ENCODE assay signal across 11 cellular contexts in genomic region chr17:17120716-17121115, GRCh38.
DNase-seq lines count a peak whose midpoint lies in the region; ATAC-seq lines count a peak whose summit lies in the region.
"Had no signal": no experiment of that assay in that cellular context is flagged by ENCODE, and none has a peak within 500 bp of the region (broad histone marks: within the 10 kb centered on the region; RNA-seq: fewer than 3 reads in every experiment).

No MANE protein-coding gene starts in this region.

- H3K9me3 ChIP-seq in KOPT-K1 (ENCODE audit: insufficient read depth, low read length, poor library complexity, severe bottlenecking): no peaks in the 10 kb centered on the region
- no peaks in the 10 kb centered on the region for H3K9me3 ChIP-seq in effector memory CD4-positive, alpha-beta T cell (ENCODE audit: control insufficient read depth, low read length)
- H3K9me3 ChIP-seq: pancreas had no signal

- H2AFZ ChIP-seq in ACC112 (ENCODE audit: low read length, unreplicated experiment): no peak overlapping the region

- H3K36me3 Mint-ChIP-seq in naive thymus-derived CD8-positive, alpha-beta T cell: no peaks in the 10 kb centered on the region

- H3K4me3 ChIP-seq in ACC112 (ENCODE audit: low read depth, low read length): no peak overlapping the region
- H3K4me3 ChIP-seq in effector memory CD4-positive, alpha-beta T cell (ENCODE audit: insufficient read depth, low read depth, low read length, poor library complexity, severe bottlenecking): no peak overlapping the region
- H3K4me3 ChIP-seq: pancreas had no signal

- no peaks in the 10 kb centered on the region for H3K27me3 Mint-ChIP-seq in naive thymus-derived CD8-positive, alpha-beta T cell

- peaks cover 86% of the 10 kb centered on the region for H3K79me2 ChIP-seq in ACC112 (ENCODE audit: control insufficient read depth, insufficient read depth, low read length, unreplicated experiment)

- peak overlapping the region in 5 of 10 donors; percentile 10 to 67 (median 43) for H3K4me3 Mint-ChIP-seq in naive thymus-derived CD8-positive, alpha-beta T cell

- peaks cover 51 to 93% (median 89%) of the 10 kb centered on the region in 4 donors for H3K4me1 Mint-ChIP-seq in naive thymus-derived CD8-positive, alpha-beta T cell

- DNase-seq in effector memory CD4-positive, alpha-beta T cell: no peak
- no peak for DNase-seq in naive thymus-derived CD8-positive, alpha-beta T cell
- no peak for DNase-seq in stimulated activated CD4-positive, alpha-beta T cell treated with anti-CD3 and anti-CD28 coated beads, Interleukin-2, amount 100 ng/mL, for 24 hours
- DNase-seq in DMS79 (lab: John Stamatoyannopoulos, UW): no peak
- DNase-seq: NCI-H524 treated with DMSO at 0.1 percent for 48 hours, T-helper 9 cell had no signal

- peak overlapping the region; percentile 55 to 95 (median 88) for H3K27ac Mint-ChIP-seq in naive thymus-derived CD8-positive, alpha-beta T cell

- H3K36me3 ChIP-seq in ACC112 (ENCODE audit: insufficient read depth, low read length) (no peaks in the 10 kb centered on the region), KOPT-K1 (ENCODE audit: insufficient read depth, low read length) (no peaks in the 10 kb centered on the region)
- no peaks in the 10 kb centered on the region for H3K36me3 ChIP-seq in effector memory CD4-positive, alpha-beta T cell (ENCODE audit: control insufficient read depth, insufficient read depth, low read length)
- H3K36me3 ChIP-seq: pancreas had no signal

- H3K27ac ChIP-seq in ACC112 (ENCODE audit: low read depth, low read length) (peak overlapping the region; percentile 26; the same call in 1 of the 2 replicates), KOPT-K1 (ENCODE audit: low read depth, low read length, poor library complexity, severe bottlenecking) (peak overlapping the region; percentile 33)
- peak overlapping the region; percentile 75 for H3K27ac ChIP-seq in effector memory CD4-positive, alpha-beta T cell (ENCODE audit: insufficient read depth, low read length, poor library complexity, severe bottlenecking)

- no peaks in the 10 kb centered on the region for H3K9me3 Mint-ChIP-seq in naive thymus-derived CD8-positive, alpha-beta T cell

- ATAC-seq in naive thymus-derived CD8-positive, alpha-beta T cell: peak in 1 of 2 donors; percentile 18
- ATAC-seq in HG02642 (IDR thresholded peaks at IDR 0.05; ENCODE audit: poor library complexity, unreplicated experiment) (no peak), HG02678 (IDR thresholded peaks at IDR 0.05; ENCODE audit: unreplicated experiment) (no peak)

- H3K4me1 ChIP-seq in ACC112 (ENCODE audit: control insufficient read depth, insufficient read depth, low read length, unreplicated experiment): peaks cover 24% of the 10 kb centered on the region
- peaks cover 68% of the 10 kb centered on the region for H3K4me1 ChIP-seq in effector memory CD4-positive, alpha-beta T cell (ENCODE audit: control insufficient read depth, insufficient read depth, low read length, poor library complexity, severe bottlenecking)

- POLR2A ChIA-PET in naive thymus-derived CD8-positive, alpha-beta T cell (lab: Charles Lee): interaction anchor here (1.5 kb wide), 1 partner anchor 11 kb away, joined by 6 read pairs; no protein-coding TSS in a partner anchor

- H3K27me3 ChIP-seq in ACC112 (ENCODE audit: insufficient read depth, low read length): no peaks in the 10 kb centered on the region
- H3K27me3 ChIP-seq in effector memory CD4-positive, alpha-beta T cell (replicated peaks; ENCODE audit: control insufficient read depth, insufficient read depth, low read length, poor library complexity, severe bottlenecking): no peaks in the 10 kb centered on the region
- H3K27me3 ChIP-seq: pancreas had no signal
